Comparison of ENCODE assay signal across 20 cellular contexts in the genomic region with DNA sequence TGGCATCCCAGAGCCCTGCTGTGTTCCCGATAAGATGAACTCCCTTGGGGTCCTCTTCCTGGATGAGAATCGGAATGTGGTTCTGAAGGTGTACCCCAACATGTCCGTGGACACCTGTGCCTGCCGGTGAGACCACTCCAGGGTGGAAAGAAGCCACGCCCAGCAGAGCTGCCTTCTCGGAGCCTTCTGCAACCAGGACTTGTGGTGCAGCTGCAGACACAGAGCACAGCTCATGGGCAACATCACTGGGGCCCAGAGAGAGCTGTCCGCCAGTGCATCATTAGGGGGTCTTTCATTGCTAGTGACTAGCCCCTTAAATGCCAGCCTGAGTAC. TPM values are rescaled to one million over a fixed set of nuclear protein-coding genes. Genes with fewer than 3 reads are reported as not detected.
DNase-seq lines count a peak whose midpoint lies in the region; ATAC-seq, FAIRE-seq and TF ChIP-seq lines count a peak whose summit lies in the region.
"Had no signal": no experiment of that assay in that cellular context is flagged by ENCODE, and none has a peak within 500 bp of the region (broad histone marks: within the 10 kb centered on the region; RNA-seq: fewer than 3 reads in every experiment).

No MANE protein-coding gene starts in this region.

- in situ Hi-C loops in transverse colon (cut with MboI; ENCODE audit: low pct_ligation_motif_present in 1 of 4, low pct_unique_long_range_greater_than_20kb in 1 of 4, low sequenced_read_pairs in 3 of 4): loop anchor here in 3 of 4 donors (5.0 to 25.0 kb wide), 3 partner anchors 270 to 288 kb away; no protein-coding TSS in a partner anchor

- H3K27ac Mint-ChIP-seq in CD4-positive, alpha-beta T cell: peak overlapping the region; percentile 88

- no peaks in the 10 kb centered on the region for H3K9me3 ChIP-seq in CD4-positive, alpha-beta T cell (ENCODE audit: control insufficient read depth, low read length)
- H3K9me3 ChIP-seq in KOPT-K1 (ENCODE audit: insufficient read depth, low read length, poor library complexity, severe bottlenecking) (no peaks in the 10 kb centered on the region), H1 (ENCODE audit: insufficient read depth in 2 of 2, low read depth in 1 of 2, low read length in 1 of 2) (no peaks in the 10 kb centered on the region), osteoblast (ENCODE audit: low read depth, low read length) (no peaks in the 10 kb centered on the region), transverse colon (no peaks in the 10 kb centered on the region)
- H3K9me3 ChIP-seq: A549; BLaER1 treated with 17β-estradiol and CSF1 and Interleukin-3, amounts not matched to agents 10 nM and 100 nM had no signal

- H3K18ac ChIP-seq in H1 (ENCODE audit: extremely low read depth, low read length): no peak overlapping the region

- H3K4me1 ChIP-seq in H1 (replicated peaks in 1 of 4; ENCODE audit: control insufficient read depth in 3 of 4, insufficient read depth in 4 of 4, low read length in 3 of 4) (peaks cover 0 to 5% (median 0%) of the 10 kb centered on the region in 4 experiments; a peak in 3 of 7 replicates), osteoblast (ENCODE audit: insufficient read depth, low read length) (no peaks in the 10 kb centered on the region), transverse colon (peaks cover 0 to 13% (median 11%) of the 10 kb centered on the region in 4 donors)
- H3K4me1 ChIP-seq: A549 had no signal

- no peak overlapping the region for H3K9ac ChIP-seq in H1 (replicated peaks in 1 of 4; ENCODE audit: extremely low read depth in 1 of 4, low read depth in 3 of 4, low read length in 3 of 4)

- 87% methylated on average over 7 of the region's 7 CpGs; no CpG with 5 or more reads in 1 of the 2 experiments for WGBS in H1 (ENCODE audit: extremely low coverage in 1 of 2, insufficient coverage in 1 of 2, insufficient read length in 1 of 2, insufficient replicate concordance in 2 of 2, low coverage in 1 of 2, low lambda C conversion rate in 2 of 2, missing lambda C conversion rate in 1 of 2), 2 experiments
- WGBS in transverse colon (ENCODE audit: low coverage in 1 of 2), 2 donors: 77% methylated on average over 7 of the region's 7 CpGs; no CpG with 5 or more reads in 1 of the 2 donors

- no peak overlapping the region for H3K56ac ChIP-seq in H1 (replicated peaks; ENCODE audit: insufficient read length, low read depth, low read length)

- no peaks in the 10 kb centered on the region for H4K20me1 ChIP-seq in H1 (replicated peaks in 1 of 2; ENCODE audit: control insufficient read depth in 1 of 2, insufficient read depth in 2 of 2, low read length in 2 of 2)
- no peaks in the 10 kb centered on the region for H4K20me1 ChIP-seq in osteoblast (ENCODE audit: insufficient read depth, low read length)
- H4K20me1 ChIP-seq: BLaER1 treated with 17β-estradiol and CSF1 and Interleukin-3, amounts not matched to agents 10 nM and 100 nM had no signal

- no peaks in the 10 kb centered on the region for H3K27me3 ChIP-seq in CD4-positive, alpha-beta T cell (ENCODE audit: control insufficient read depth, insufficient read depth, low read length)
- H3K27me3 ChIP-seq in H1 (replicated peaks in 1 of 4; ENCODE audit: control insufficient read depth in 3 of 4, extremely low read depth in 1 of 4, insufficient read depth in 3 of 4, low read length in 3 of 4): no peaks in the 10 kb centered on the region
- peaks cover 6% of the 10 kb centered on the region for H3K27me3 ChIP-seq in osteoblast (ENCODE audit: insufficient read depth, low read length)
- no peaks in the 10 kb centered on the region for H3K27me3 ChIP-seq in transverse colon
- H3K27me3 ChIP-seq: BLaER1 treated with 17β-estradiol and CSF1 and Interleukin-3, amounts not matched to agents 10 nM and 100 nM had no signal

- H3K36me3 Mint-ChIP-seq in CD4-positive, alpha-beta T cell (ENCODE audit: low read depth): no peaks in the 10 kb centered on the region
- H3K36me3 Mint-ChIP-seq: CD4-positive, alpha-beta memory T cell; CD8-positive, alpha-beta memory T cell had no signal

- H3K79me1 ChIP-seq in H1 (ENCODE audit: low read depth, low read length): no peaks in the 10 kb centered on the region

- H3K27me3 Mint-ChIP-seq in CD4-positive, alpha-beta T cell: no peaks in the 10 kb centered on the region
- H3K27me3 Mint-ChIP-seq: CD4-positive, alpha-beta memory T cell had no signal

- H3K9me3 Mint-ChIP-seq in CD4-positive, alpha-beta T cell: no peaks in the 10 kb centered on the region
- H3K9me3 Mint-ChIP-seq: CD4-positive, alpha-beta memory T cell; CD8-positive, alpha-beta memory T cell had no signal

- TF ChIP-seq POLR2A in H1 (IDR thresholded peaks at IDR 0.05; ENCODE audit: control extremely low read depth in 1 of 2, low read depth in 2 of 2, low read length in 2 of 2) (no peak), transverse colon (IDR thresholded peaks at IDR 0.05) (no peak)

- H4K5ac ChIP-seq in H1 (ENCODE audit: insufficient read length, low read depth, low read length): no peak overlapping the region

- no peak overlapping the region for H2BK12ac ChIP-seq in H1 (ENCODE audit: low read depth, low read length)

- no peak overlapping the region for H3K23ac ChIP-seq in H1 (ENCODE audit: insufficient read length)

- no peak overlapping the region for H3K4ac ChIP-seq in H1 (replicated peaks; ENCODE audit: insufficient read length, low read depth, low read length)

- H3K4me3 ChIP-seq in H1 (ENCODE audit: extremely low read depth in 1 of 4, insufficient read depth in 2 of 4, low read depth in 3 of 4, low read length in 4 of 4) (no peak overlapping the region), osteoblast (ENCODE audit: insufficient read depth, low read length) (no peak overlapping the region), transverse colon (no peak overlapping the region)
- H3K4me3 ChIP-seq: A549; BLaER1 treated with 17β-estradiol and CSF1 and Interleukin-3, amounts not matched to agents 10 nM and 100 nM had no signal

- H3K14ac ChIP-seq in H1 (ENCODE audit: insufficient read length): no peak overlapping the region

- no peak for TF ChIP-seq CTCF in CD4-positive, alpha-beta T cell (IDR thresholded peaks at IDR 0.05)
- TF ChIP-seq CTCF in H1 (IDR thresholded peaks at IDR 0.05; ENCODE audit: control extremely low read depth in 1 of 3, insufficient read depth in 1 of 3, low read depth in 1 of 3, low read length in 3 of 3) (no peak), osteoblast (IDR thresholded peaks at IDR 0.05; ENCODE audit: extremely low read depth, low read depth, low read length) (no peak), transverse colon (IDR thresholded peaks at IDR 0.05) (no peak)

- H3K36me3 ChIP-seq in KOPT-K1 (ENCODE audit: insufficient read depth, low read length) (no peaks in the 10 kb centered on the region), H1 (ENCODE audit: control insufficient read depth in 2 of 4, insufficient read depth in 4 of 4, low read length in 3 of 4) (no peaks in the 10 kb centered on the region), osteoblast (ENCODE audit: insufficient read depth, low read length) (no peaks in the 10 kb centered on the region), transverse colon (no peaks in the 10 kb centered on the region)
- H3K36me3 ChIP-seq: BLaER1 treated with 17β-estradiol and CSF1 and Interleukin-3, amounts not matched to agents 10 nM and 100 nM had no signal

- TF ChIP-seq EP300 in H1 (IDR thresholded peaks at IDR 0.05; ENCODE audit: borderline replicate concordance in 1 of 2, low read depth in 2 of 2, low read length in 2 of 2): no peak
- no peak for TF ChIP-seq EP300 in transverse colon (IDR thresholded peaks at IDR 0.05; ENCODE audit: low read depth)

- H3K79me2 ChIP-seq in H1 (ENCODE audit: control insufficient read depth in 1 of 2, insufficient read depth in 2 of 2, low read length in 2 of 2) (no peaks in the 10 kb centered on the region), osteoblast (ENCODE audit: insufficient read depth, low read length) (no peaks in the 10 kb centered on the region)

- no peak for DNase-seq in CD4-positive, alpha-beta T cell
- DNase-seq in H1 (ENCODE audit: low read depth in 1 of 2, low spot score in 2 of 2) (no peak), osteoblast (ENCODE audit: insufficient read length, low spot score, missing footprints) (peak; percentile 29), NCI-H187 treated with DMSO at 0.1 percent for 48 hours (lab: John Stamatoyannopoulos, UW) (no peak), transverse colon (no peak), DMS79 treated with DMSO at 0.1 percent for 48 hours (lab: John Stamatoyannopoulos, UW) (no peak)

- no peak overlapping the region for H2BK15ac ChIP-seq in H1 (ENCODE audit: low read length)

- no peak overlapping the region for H2BK120ac ChIP-seq in H1 (replicated peaks; ENCODE audit: low read depth, low read length)

- H2AFZ ChIP-seq in H1 (ENCODE audit: low read length) (peak overlapping the region; percentile 99), osteoblast (ENCODE audit: low read length) (no peak overlapping the region)

- H2BK5ac ChIP-seq in H1 (ENCODE audit: low read depth, low read length): no peak overlapping the region

- POLR2A ChIA-PET in CD4-positive, alpha-beta T cell (lab: Charles Lee): interaction anchor here (0.6 to 3.1 kb wide), 6 partner anchors 12 to 288 kb away, joined by 3 to 42 read pairs (median 10); no protein-coding TSS in a partner anchor
- POLR2A ChIA-PET in H1 (lab: Charles Lee; ENCODE audit: partially characterized antibody): interaction anchor here (0.6 kb wide), 1 partner anchor 141 kb away, joined by 3 read pairs; no protein-coding TSS in a partner anchor

- no peak for TF ChIP-seq RAD21 in H1 (IDR thresholded peaks at IDR 0.05 in 1 of 2, conservative IDR thresholded peaks at IDR 0.05 in 1 of 2; ENCODE audit: low read depth in 2 of 2, low read length in 2 of 2)

- H4K8ac ChIP-seq in H1 (ENCODE audit: extremely low read depth, insufficient read depth, low read length): no peak overlapping the region

- H4K91ac ChIP-seq in H1 (replicated peaks; ENCODE audit: insufficient read length, low read length): no peak overlapping the region

- H2AK5ac ChIP-seq in H1 (ENCODE audit: low read depth, low read length): no peak overlapping the region

- no peaks in the 10 kb centered on the region for H3K23me2 ChIP-seq in H1 (ENCODE audit: low read depth, low read length)

- intact Hi-C loops in CD4-positive, alpha-beta T cell (cut with DNase I, micrococcal nuclease): loop anchor here (1.0 to 2.0 kb wide), 4 partner anchors 51 to 288 kb away; no protein-coding TSS in a partner anchor
- intact Hi-C loops in transverse colon (cut with DNase I; ENCODE audit: low total_unique reads): loop anchor here (2.0 to 10.0 kb wide), 2 partner anchors 128 to 266 kb away; no protein-coding TSS in a partner anchor

- no peak for FAIRE-seq in H1 (lab: Jason Lieb, UNC)
- FAIRE-seq: A549, G401.6, GM12891, GM19239 had no signal

- CTCF ChIA-PET in CD4-positive, alpha-beta T cell (lab: Charles Lee): interaction anchor here (0.9 to 4.4 kb wide), 4 partner anchors 120 to 287 kb away, joined by 3 to 76 read pairs (median 16); no protein-coding TSS in a partner anchor
- CTCF ChIA-PET in H1 (lab: Charles Lee; ENCODE audit: partially characterized antibody): interaction anchor here (1.1 to 11.8 kb wide), 19 partner anchors 9 to 317 kb away, joined by 3 to 201 read pairs (median 6); a partner anchor contains a TSS

- H3K4me2 ChIP-seq in H1 (ENCODE audit: insufficient read depth in 1 of 2, low read depth in 2 of 2, low read length in 2 of 2) (no peak overlapping the region), osteoblast (ENCODE audit: insufficient read depth, low read length) (no peak overlapping the region)
- H3K4me2 ChIP-seq: A549 had no signal

- H2BK20ac ChIP-seq in H1 (ENCODE audit: low read length): no peak overlapping the region

- H3K27ac ChIP-seq in CD4-positive, alpha-beta T cell (ENCODE audit: low read depth, low read length): no peak overlapping the region
- H3K27ac ChIP-seq in KOPT-K1 (ENCODE audit: low read depth, low read length, poor library complexity, severe bottlenecking): peak overlapping the region; percentile 96
- no peak overlapping the region for H3K27ac ChIP-seq in H1 (ENCODE audit: low read depth, low read length)
- H3K27ac ChIP-seq in osteoblast (ENCODE audit: low read depth, low read length): no peak overlapping the region
- no peak overlapping the region for H3K27ac ChIP-seq in transverse colon
- H3K27ac ChIP-seq: 22Rv1, A549, C4-2B had no signal

- H3K4me3 Mint-ChIP-seq in CD4-positive, alpha-beta T cell: no peak overlapping the region

- ATAC-seq in CD4-positive, alpha-beta T cell (ENCODE audit: poor library complexity): no peak
- ATAC-seq in HG02623 (IDR thresholded peaks at IDR 0.05; ENCODE audit: unreplicated experiment): no peak

- H3K4me1 Mint-ChIP-seq in CD4-positive, alpha-beta T cell (ENCODE audit: low read depth): peaks cover 28% of the 10 kb centered on the region

RNA-seq across cellular contexts. Expression of a gene that starts 9.6 kb away (rescaled TPM):
- not detected for total RNA-seq in CD4-positive, alpha-beta T cell
- not detected in 2 replicates for total RNA-seq in H1 (2021; fragmentation: NEBNext Ultra II Directional; extraction: Animal tissue kit (Norgen Biotek cat#: 25700))
- polyA plus RNA-seq in H1 (2011; rRNA removed): not detected in 2 replicates
- not detected for polyA plus RNA-seq in H1 (2011; cell fraction: cytosol; rRNA removed)
- not detected for polyA plus RNA-seq in H1 (2011; cell fraction: nucleus; rRNA removed)
- not detected in 4 replicates for polyA plus RNA-seq in H1 (2012, experiment 1 of 2)
- not detected for polyA plus RNA-seq in H1 (2012, experiment 2 of 2)
- polyA plus RNA-seq in H1 (2013, experiment 1 of 2): not detected
- not detected for polyA plus RNA-seq in H1 (2013, experiment 2 of 2)
- polyA minus RNA-seq in H1 (2011; rRNA and poly(A)+ RNA removed): not detected in 2 replicates
- not detected for polyA minus RNA-seq in H1 (2011; cell fraction: cytosol; rRNA and poly(A)+ RNA removed)
- polyA minus RNA-seq in H1 (2011; cell fraction: nucleus; rRNA and poly(A)+ RNA removed): not detected
- total RNA-seq in osteoblast (not detected in 2 replicates), transverse colon (not detected)
- total RNA-seq: A172; CD4-positive, alpha-beta memory T cell; CD8-positive, alpha-beta memory T cell had no signal
- polyA plus RNA-seq: A549; AG04450; BJ; CD4-positive, alpha-beta memory T cell; CD8-positive, alpha-beta memory T cell had no signal

RNA-seq across cellular contexts. Expression of a gene that starts 12.6 kb away (rescaled TPM):
- under 1 TPM; 0.16 to 0.22 TPM for total RNA-seq in CD4-positive, alpha-beta T cell
- total RNA-seq in H1 (2021; fragmentation: NEBNext Ultra II Directional; extraction: Animal tissue kit (Norgen Biotek cat#: 25700)): 0.19 and 0.25 TPM in 2 replicates
- 0.27 and 0.32 TPM in 2 replicates for polyA plus RNA-seq in H1 (2011; rRNA removed)
- 0.08 TPM for polyA plus RNA-seq in H1 (2011; cell fraction: cytosol; rRNA removed)
- 0.21 TPM for polyA plus RNA-seq in H1 (2011; cell fraction: nucleus; rRNA removed)
- polyA plus RNA-seq in H1 (2012, experiment 1 of 2): 0.14 to 0.24 TPM (median 0.20 TPM) in 4 replicates
- polyA plus RNA-seq in H1 (2012, experiment 2 of 2): 0.26 TPM
- polyA plus RNA-seq in H1 (2013, experiment 1 of 2): 0.28 TPM
- 0.24 TPM for polyA plus RNA-seq in H1 (2013, experiment 2 of 2)
- 0.10 TPM in 1 of 2 replicates, not detected in the other for polyA minus RNA-seq in H1 (2011; rRNA and poly(A)+ RNA removed)
- not detected for polyA minus RNA-seq in H1 (2011; cell fraction: cytosol; rRNA and poly(A)+ RNA removed)
- polyA minus RNA-seq in H1 (2011; cell fraction: nucleus; rRNA and poly(A)+ RNA removed): not detected
- total RNA-seq in osteoblast: under 0.01 TPM in 2 replicates
- 1 to 10 TPM in 1 of 4 donors, under 1 TPM in 2, not detected in 1; 0.79 to 1.2 (median 1.00) TPM for total RNA-seq in transverse colon
- total RNA-seq: A172 had no signal
- polyA plus RNA-seq: BJ had no signal

RNA-seq across cellular contexts. Expression of a gene that starts 35.5 kb away (rescaled TPM):
- total RNA-seq in CD4-positive, alpha-beta T cell: not detected
- not detected in 2 replicates for total RNA-seq in H1 (2021; fragmentation: NEBNext Ultra II Directional; extraction: Animal tissue kit (Norgen Biotek cat#: 25700))
- not detected in 2 replicates for polyA plus RNA-seq in H1 (2011; rRNA removed)
- polyA plus RNA-seq in H1 (2011; cell fraction: cytosol; rRNA removed): not detected
- not detected for polyA plus RNA-seq in H1 (2011; cell fraction: nucleus; rRNA removed)
- polyA plus RNA-seq in H1 (2012, experiment 1 of 2): 0.05 to 0.07 TPM (median 0.07 TPM) in 3 of 4 replicates, not detected in the other
- not detected for polyA plus RNA-seq in H1 (2012, experiment 2 of 2)
- not detected for polyA plus RNA-seq in H1 (2013, experiment 1 of 2)
- polyA plus RNA-seq in H1 (2013, experiment 2 of 2): not detected
- polyA minus RNA-seq in H1 (2011; rRNA and poly(A)+ RNA removed): not detected in 2 replicates
- not detected for polyA minus RNA-seq in H1 (2011; cell fraction: cytosol; rRNA and poly(A)+ RNA removed)
- not detected for polyA minus RNA-seq in H1 (2011; cell fraction: nucleus; rRNA and poly(A)+ RNA removed)
- total RNA-seq in osteoblast (not detected in 2 replicates), transverse colon (not detected)
- total RNA-seq: A172; CD4-positive, alpha-beta memory T cell; CD8-positive, alpha-beta memory T cell had no signal
- polyA plus RNA-seq: A549; AG04450; BJ; CD4-positive, alpha-beta memory T cell; CD8-positive, alpha-beta memory T cell had no signal
